In genomic region chr1:94627771-94628170, GRCh38 we compare ENCODE assay signal across 25 cellular contexts.
"Had no signal": no experiment of that assay in that cellular context is flagged by ENCODE, and none has a peak within 500 bp of the region (broad histone marks: within the 10 kb centered on the region; RNA-seq: fewer than 3 reads in every experiment).

No MANE protein-coding gene starts in this region.

- H3K9ac ChIP-seq: neural progenitor cell had no signal

- DNase-seq: naive thymus-derived CD4-positive, alpha-beta T cell; natural killer cell; nucleus accumbens; ovary; retina; right lobe of liver; sigmoid colon; small intestine; stimulated activated CD4-positive, alpha-beta T cell treated with anti-CD3 and anti-CD28 coated beads, Interleukin-15, amount 100 ng/mL, for 24 hours; stimulated activated CD4-positive, alpha-beta T cell treated with anti-CD3 and anti-CD28 coated beads, Interleukin-2, amount 100 ng/mL, for 24 hours; stimulated activated CD4-positive, alpha-beta T cell treated with anti-CD3 and anti-CD28 coated beads, Interleukin-2, amount 100 ng/mL, for 48 hours; stimulated activated CD4-positive, alpha-beta T cell treated with anti-CD3 and anti-CD28 coated beads, Interleukin-4, amount 100 ng/mL, for 24 hours; stimulated activated naive B cell treated with anti-CD40 and anti-IgM and Interleukin-4, amounts not matched to agents 10 μg/mL and 1 μg/mL and 100 μg/mL, for 72 hours; substantia nigra; thyroid gland; upper lobe of right lung; uterus had no signal

- H3K36me3 ChIP-seq: neural progenitor cell, neutrophil, ovary, prostate gland, right atrium auricular region, right lobe of liver, sigmoid colon, suprapubic skin, thoracic aorta, thyroid gland, tibial nerve, upper lobe of right lung, uterus had no signal

- H3K4me3 ChIP-seq: neural progenitor cell, ovary, prostate gland, right atrium auricular region, right lobe of liver, sigmoid colon, suprapubic skin, thoracic aorta, thyroid gland, tibial nerve, upper lobe of right lung, uterus had no signal

- H3K4me1 ChIP-seq: prostate gland, right atrium auricular region, right lobe of liver, sigmoid colon, suprapubic skin, thyroid gland, tibial nerve, upper lobe of right lung, uterus had no signal

- H2AFZ ChIP-seq: neural progenitor cell had no signal

- H3K9me3 ChIP-seq: neutrophil, ovary, prostate gland, right atrium auricular region, right lobe of liver, sigmoid colon, suprapubic skin, thoracic aorta, thyroid gland, upper lobe of right lung, uterus had no signal

- H3K27me3 ChIP-seq: neural progenitor cell, neutrophil, ovary, right atrium auricular region, right lobe of liver, sigmoid colon, suprapubic skin, thyroid gland, tibial nerve, upper lobe of right lung, uterus had no signal

- H3K27ac ChIP-seq: neural progenitor cell, neutrophil, ovary, prostate gland, right lobe of liver, sigmoid colon, suprapubic skin, thoracic aorta, thyroid gland, tibial nerve, upper lobe of right lung, uterus had no signal

- ATAC-seq: naive thymus-derived CD4-positive, alpha-beta T cell; natural killer cell; stimulated activated effector memory CD8-positive, alpha-beta T cell treated with anti-CD3 and anti-CD28 coated beads, Interleukin-12 subunit alpha, Interleukin-12 subunit beta, amount 100 ng/mL, for 72 hours; stimulated activated naive B cell treated with anti-CD40 and anti-IgM and Interleukin-4, amounts not matched to agents 10 μg/mL and 1 μg/mL and 100 μg/mL, for 72 hours; upper lobe of right lung had no signal

- H3K4me2 ChIP-seq: neural progenitor cell had no signal
